8 cellular contexts compared by ENCODE assay signal in the genomic region with DNA sequence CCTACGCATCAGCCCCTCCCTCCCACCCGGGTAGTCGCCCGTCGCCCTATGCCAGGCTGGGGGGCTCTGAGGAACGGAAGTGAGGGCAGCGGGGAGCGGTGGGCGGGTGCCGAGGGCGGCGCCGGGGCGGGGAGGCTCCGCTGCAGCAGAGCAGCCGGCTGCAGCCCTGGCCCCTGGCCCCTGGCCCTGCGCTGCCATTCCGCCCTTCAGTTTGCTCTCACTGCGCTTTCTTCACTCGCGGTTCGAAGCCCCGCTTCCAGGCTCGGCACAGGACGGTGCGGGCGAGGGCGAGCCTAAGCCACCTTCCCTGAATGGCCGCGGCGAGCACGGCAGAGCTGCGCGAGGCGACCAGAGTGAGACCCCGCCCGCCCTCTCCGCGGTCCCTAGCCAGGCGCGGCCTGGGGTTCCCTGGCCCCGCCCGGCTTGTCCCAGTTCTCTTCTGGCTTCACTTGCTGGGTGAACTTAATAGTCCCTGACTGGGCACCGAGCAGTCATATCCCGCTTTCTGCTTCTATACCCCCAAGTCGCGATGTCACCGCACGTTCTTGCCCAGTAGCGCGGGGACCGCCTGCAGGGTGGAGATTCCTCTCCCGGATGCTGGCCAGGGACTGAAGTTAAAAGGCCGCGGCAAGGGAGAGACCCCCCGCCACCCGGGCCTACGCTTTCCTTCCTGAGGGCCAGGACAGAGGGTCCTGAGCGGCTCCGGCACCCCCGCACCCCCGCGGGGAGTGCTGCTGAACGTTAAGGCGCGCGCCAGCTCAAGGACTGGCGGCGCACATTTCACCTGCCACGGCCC. TPM values are rescaled to one million over a fixed set of nuclear protein-coding genes. Genes with fewer than 3 reads are reported as not detected.
DNase-seq lines count a peak whose midpoint lies in the region; ATAC-seq and TF ChIP-seq lines count a peak whose summit lies in the region.

No MANE protein-coding gene starts in this region.

- TF ChIP-seq CTCF in PC-9 (conservative IDR thresholded peaks at IDR 0.05), result no peak
- no peak for TF ChIP-seq CTCF in uterus (IDR thresholded peaks at IDR 0.05)

- CTCF ChIA-PET in PC-9 (lab: Charles Lee), result no interaction called here

- TF ChIP-seq POLR2A in uterus (IDR thresholded peaks at IDR 0.05), result no peak

- H3K36me3 ChIP-seq in PC-9 (ENCODE audit: low read depth) (no peaks in the 10 kb centered on the region), uterus (no peaks in the 10 kb centered on the region)

- H3K27me3 ChIP-seq in PC-9 (ENCODE audit: insufficient read depth, low read depth), result peaks cover 5% of the 10 kb centered on the region; the same call in 1 of the 2 replicates
- H3K27me3 ChIP-seq in mononuclear cell (ENCODE audit: insufficient read depth, low read length), result peaks cover 67% of the 10 kb centered on the region
- H3K27me3 ChIP-seq in uterus, result peaks cover 0 to 28% of the 10 kb centered on the region in 2 donors

- H2AFZ ChIP-seq in PC-9, result peak overlapping the region; percentile 90

- peak overlapping the region; percentile 81 for H3K4me3 ChIP-seq in PC-9
- H3K4me3 ChIP-seq in mononuclear cell (ENCODE audit: low read length), result peak overlapping the region; percentile 58
- H3K4me3 ChIP-seq in uterus, result peak overlapping the region; percentile 43 to 57

- H3K79me2 ChIP-seq in PC-9 (ENCODE audit: low read depth), result no peaks in the 10 kb centered on the region

- POLR2A ChIA-PET in PC-9 (lab: Charles Lee; ENCODE audit: unreplicated experiment), result no interaction called here

- ATAC-seq in Right ventricle myocardium inferior (peak; percentile 67), HG02943 (IDR thresholded peaks at IDR 0.05; ENCODE audit: low read depth, unreplicated experiment) (peak; percentile 44)

- H3K4me1 ChIP-seq in PC-9 (replicated peaks; ENCODE audit: insufficient read depth), result no peaks in the 10 kb centered on the region
- peaks cover 23% of the 10 kb centered on the region for H3K4me1 ChIP-seq in mononuclear cell (ENCODE audit: insufficient read depth, low read length)
- peaks cover 0 to 7% of the 10 kb centered on the region in 2 donors for H3K4me1 ChIP-seq in uterus

- no peaks in the 10 kb centered on the region for H3K9me2 ChIP-seq in PC-9 (ENCODE audit: insufficient read depth)

- H3K4me2 ChIP-seq in PC-9, result peak overlapping the region; percentile 90

- H3K9me3 ChIP-seq in PC-9 (ENCODE audit: insufficient read depth, low read depth) (no peaks in the 10 kb centered on the region), mononuclear cell (ENCODE audit: low read depth, low read length) (no peaks in the 10 kb centered on the region), uterus (no peaks in the 10 kb centered on the region)

- intact Hi-C loops in Right ventricle myocardium inferior (cut with DNase I) (no loop called here), cardiac septum (cut with DNase I) (loop anchor here (10.0 kb wide), 1 partner anchor 674 kb away; the partner anchor contains the start of genes AP3S1 and ATG12), PC-9 (cut with micrococcal nuclease; ENCODE audit: unreplicated experiment) (no loop called here), uterus (cut with DNase I; ENCODE audit: low total_unique reads) (no loop called here)

- H3F3A ChIP-seq in PC-9 (ENCODE audit: insufficient read depth, low read depth), result no peaks in the 10 kb centered on the region

- H3K27ac ChIP-seq in PC-9 (no peak overlapping the region), uterus (no peak overlapping the region)

- DNase-seq in Right ventricle myocardium inferior (ENCODE audit: missing footprints) (peak; percentile 70), cardiac septum (ENCODE audit: low spot score) (no peak), PC-9 (no peak), dermis microvascular lymphatic vessel endothelial cell (ENCODE audit: low read depth in 2 of 2) (peak; percentile 1 to 49), uterus (no peak), Ammon's horn (ENCODE audit: low spot score) (no peak)

- no TSS peak for BruUV-seq in PC-9 (replicated peaks; lab: Mats Ljungman, UMichigan)

- no peaks in the 10 kb centered on the region for H4K20me1 ChIP-seq in PC-9 (ENCODE audit: insufficient read depth)

RNA-seq across cellular contexts. Expression of gene TRIM36, which starts 0.6 kb away (rescaled TPM):
- total RNA-seq in Right ventricle myocardium inferior, result 0.19 TPM
- 0.75 TPM for total RNA-seq in cardiac septum
- 0.15 and 0.22 TPM in 2 replicates for total RNA-seq in PC-9 (2021)
- 0.25 and 0.26 TPM in 2 replicates for total RNA-seq in dermis microvascular lymphatic vessel endothelial cell
- total RNA-seq in mononuclear cell, result 0.42 TPM
- total RNA-seq in uterus, result 1 to 10 TPM in 3 of 4 donors, under 1 TPM in 1; 0.29 to 6.4 (median 1.7) TPM

Comparison
In these comparisons a context has a peak if more than half of its experiments do, and no peak if none do; other contexts are left out.
1. DNase-seq: peak in Right ventricle myocardium inferior (single experiment) and dermis microvascular lymphatic vessel endothelial cell (2 of 2); none in cardiac septum (single experiment), PC-9 (0 of 2), uterus (0 of 2) and Ammon's horn (single experiment).
2. Peak in every context shown above with its lines, with median percentiles within 50 percentile points of each other: H3K4me3 ChIP-seq.